ENCODE assay signal across 30 cellular contexts in genomic region chr2:120496759-120497158, GRCh38.
"Had no signal": no experiment of that assay in that cellular context is flagged by ENCODE, and none has a peak within 500 bp of the region (broad histone marks: within the 10 kb centered on the region; RNA-seq: fewer than 3 reads in every experiment).

No MANE protein-coding gene starts in this region.

- H3K36me3 ChIP-seq: lower lobe of right lung, neural progenitor cell, neutrophil, right atrium auricular region, right lobe of liver, stomach, thyroid gland, transverse colon, upper lobe of left lung, vagina had no signal

- H3K4me3 ChIP-seq: hepatocyte, lower lobe of right lung, neural progenitor cell, right atrium auricular region, right lobe of liver, smooth muscle cell, stomach, testis, thyroid gland, transverse colon, upper lobe of left lung, vagina had no signal

- H3K27me3 ChIP-seq: hepatocyte, neutrophil, right atrium auricular region, right lobe of liver, stomach, testis, thyroid gland, upper lobe of left lung, vagina had no signal

- ATAC-seq: left cardiac atrium; left lobe of liver; naive thymus-derived CD8-positive, alpha-beta T cell; right lobe of liver; stimulated activated naive B cell treated with anti-CD40 and anti-IgM and Interleukin-4, amounts not matched to agents 10 μg/mL and 1 μg/mL and 100 μg/mL, for 72 hours; stimulated activated naive CD8-positive, alpha-beta T cell treated with anti-CD3 and anti-CD28 coated beads, Interleukin-15, Interleukin-2, amounts not matched to agents 100 U/mL and 50 U/mL, for 24 hours had no signal

- DNase-seq: islet precursor cell; kidney glomerular epithelial cell; left ventricle myocardium superior; lower lobe of right lung; mammary epithelial cell; mesenchymal stem cell; naive thymus-derived CD8-positive, alpha-beta T cell; nephron progenitor cell; occipital lobe; right lobe of liver; stimulated activated CD4-positive, alpha-beta T cell treated with anti-CD3 and anti-CD28 coated beads, Interleukin-12 subunit alpha, Interleukin-12 subunit beta, amount 100 ng/mL, for 4 hours; stimulated activated CD4-positive, alpha-beta T cell treated with anti-CD3 and anti-CD28 coated beads, Interleukin-15, amount 100 ng/mL, for 24 hours; stimulated activated CD4-positive, alpha-beta T cell treated with anti-CD3 and anti-CD28 coated beads, Interleukin-2, amount 100 ng/mL, for 24 hours; stimulated activated CD4-positive, alpha-beta T cell treated with anti-CD3 and anti-CD28 coated beads, Interleukin-4, amount 100 ng/mL, for 1 hour; stimulated activated naive B cell treated with anti-CD40 and anti-IgM and Interleukin-4, amounts not matched to agents 10 μg/mL and 1 μg/mL and 100 μg/mL, for 72 hours; stimulated activated naive CD8-positive, alpha-beta T cell treated with anti-CD3 and anti-CD28 coated beads, Interleukin-15, Interleukin-2, amounts not matched to agents 100 U/mL and 50 U/mL, for 24 hours; stomach; testis; thyroid gland; transverse colon; upper lobe of left lung had no signal

- H3K4me2 ChIP-seq: hepatocyte, neural progenitor cell, smooth muscle cell had no signal

- H3K4me1 ChIP-seq: lower lobe of right lung, neural progenitor cell, parathyroid adenoma, right atrium auricular region, stomach, testis, thyroid gland, transverse colon, upper lobe of left lung, vagina had no signal

- H3K27ac ChIP-seq: hepatocyte, lower lobe of right lung, neural progenitor cell, neutrophil, parathyroid adenoma, right atrium auricular region, right lobe of liver, stomach, testis, thyroid gland, transverse colon, upper lobe of left lung, vagina had no signal

- H3K9ac ChIP-seq: neural progenitor cell, parathyroid adenoma had no signal

- H3K9me3 ChIP-seq: lower lobe of right lung, neutrophil, right atrium auricular region, right lobe of liver, stomach, testis, thyroid gland, transverse colon, upper lobe of left lung, vagina had no signal
